ENCODE assay signal across 11 cellular contexts in the genomic region with DNA sequence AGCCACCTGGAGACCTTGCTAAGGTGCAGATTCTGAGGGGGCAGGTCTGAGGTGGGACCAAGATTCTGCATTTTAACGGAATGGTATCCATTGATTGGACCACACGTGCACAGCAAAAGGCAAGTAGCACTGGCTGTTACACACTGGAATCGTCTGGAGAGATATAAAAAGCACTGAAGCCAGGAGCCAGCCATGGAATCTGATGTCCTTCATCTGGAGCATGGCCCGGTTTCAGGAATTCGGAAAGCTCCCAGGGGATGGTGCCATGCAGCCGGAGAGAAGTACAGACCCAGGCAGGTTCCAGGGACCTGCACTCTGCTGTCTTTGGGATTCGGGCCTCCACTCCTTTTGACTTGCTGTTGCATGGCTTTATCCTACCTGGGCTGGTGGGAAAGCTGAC. TPM values are rescaled to one million over a fixed set of nuclear protein-coding genes. Genes with fewer than 3 reads are reported as not detected.
"Had no signal": no experiment of that assay in that cellular context is flagged by ENCODE, and none has a peak within 500 bp of the region (broad histone marks: within the 10 kb centered on the region; RNA-seq: fewer than 3 reads in every experiment).

No MANE protein-coding gene starts in this region.

- H3K4me3 ChIP-seq: GM23248, HAP-1 had no signal

- H3K4me1 ChIP-seq: HAP-1 had no signal

- H3K9me3 ChIP-seq: HAP-1 had no signal

- ATAC-seq: HCT116, HepG2 had no signal

- H3K36me3 ChIP-seq: HAP-1 had no signal

- H3K27ac ChIP-seq: GM23248, HL-60 had no signal

- DNase-seq: GM23248, GOT3, H7, HFFc6 had no signal

RNA-seq across cellular contexts. Expression of gene PRR20G, which starts 28.8 kb away (rescaled TPM):
- total RNA-seq: GM23248, H4, H7, HepG2, HFFc6, HT1080 had no signal
- polyA plus RNA-seq: GM23248, HepG2, IgD-negative memory B cell had no signal
